14 cellular contexts compared by ENCODE assay signal in the genomic region with DNA sequence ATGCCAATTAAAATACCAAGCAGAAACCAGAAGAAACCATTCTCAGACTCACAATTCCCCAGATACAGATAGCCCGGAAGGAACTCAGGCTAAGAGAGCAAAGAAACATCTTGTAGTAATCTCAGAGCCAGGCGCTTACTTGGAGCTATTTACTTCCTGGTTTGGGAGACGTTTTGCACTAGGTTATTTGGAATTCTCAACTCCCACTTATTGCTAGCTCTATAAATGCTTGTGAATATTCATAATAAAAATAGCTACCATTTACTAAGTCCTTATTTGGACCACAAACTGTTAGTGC.
"Had no signal": no experiment of that assay in that cellular context is flagged by ENCODE, and none has a peak within 500 bp of the region (broad histone marks: within the 10 kb centered on the region; RNA-seq: fewer than 3 reads in every experiment).

No MANE protein-coding gene starts in this region.

- H3K4me3 ChIP-seq: body of pancreas, coronary artery, esophagus muscularis mucosa, lung, ovary, tibial artery had no signal

- H3K27ac ChIP-seq: body of pancreas, esophagus muscularis mucosa had no signal

- ATAC-seq: body of pancreas; stimulated activated memory B cell treated with anti-CD40 and anti-IgM and Interleukin-4, amounts not matched to agents 10 μg/mL and 1 μg/mL and 100 μg/mL, for 72 hours had no signal

- H3K27me3 ChIP-seq: body of pancreas, esophagus muscularis mucosa, ovary, tibial artery had no signal

- H3K4me1 ChIP-seq: body of pancreas, tibial artery had no signal

- H3K9me3 ChIP-seq: body of pancreas, ovary, tibial artery had no signal

- DNase-seq: activated CD4-positive, alpha-beta T cell treated with anti-CD3 and anti-CD28 coated beads, Interleukin-2, amount 10 ng/mL, durations not matched to agents 7 days and 5 days; activated CD4-positive, CD25-positive, alpha-beta regulatory T cell; activated CD8-positive, alpha-beta memory T cell treated with anti-CD3 and anti-CD28 coated beads for 24 hours; activated gamma-delta T cell treated with Interleukin-2 at 50 U/mL for 16 hours; amygdala; body of pancreas; central memory CD4-positive, alpha-beta T cell; foreskin melanocyte; tibial artery had no signal

- H3K36me3 ChIP-seq: esophagus muscularis mucosa, ovary, tibial artery had no signal
